ENCODE assay signal across 1 cellular context in the genomic region with DNA sequence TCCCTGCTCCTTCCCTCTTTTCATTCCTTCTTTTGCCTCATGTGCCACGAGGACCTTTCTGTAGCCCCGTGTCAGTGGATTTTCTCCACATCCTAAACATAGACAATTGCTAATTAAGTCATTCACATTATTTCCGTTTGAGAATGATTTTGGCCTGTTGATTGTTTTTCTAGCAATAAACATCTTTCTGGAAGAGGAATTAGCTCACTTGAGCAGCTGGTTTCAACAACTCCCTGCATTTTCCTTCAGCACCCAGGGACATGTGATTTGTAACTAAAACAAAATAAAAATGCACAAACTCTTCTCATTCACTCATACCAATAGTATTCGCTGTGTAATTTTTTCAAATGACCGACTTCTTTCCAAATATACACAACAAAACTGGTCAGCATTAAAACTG.
TF ChIP-seq lines count a peak whose summit lies in the region.

No MANE protein-coding gene starts in this region.

TF ChIP-seq in H1, 55 proteins besides CTCF, POLR2A, EP300 and RAD21:
- TF ChIP-seq GTF2F1 (IDR thresholded peaks at IDR 0.05; ENCODE audit: borderline replicate concordance, low read depth, low read length) (no peak), EGR1 (IDR thresholded peaks at IDR 0.05; ENCODE audit: borderline replicate concordance, low read depth, low read length) (no peak), ZNF274 (IDR thresholded peaks at IDR 0.05; ENCODE audit: borderline replicate concordance, extremely low read depth, low read length) (no peak), KDM1A (IDR thresholded peaks at IDR 0.05; ENCODE audit: borderline replicate concordance, low read length) (no peak), TAF1 (IDR thresholded peaks at IDR 0.05; ENCODE audit: low read depth, low read length) (no peak), BRCA1 (IDR thresholded peaks at IDR 0.05; ENCODE audit: low read depth, low read length) (no peak), TAF7 (optimal IDR thresholded peaks at IDR 0.05; ENCODE audit: borderline replicate concordance, low read depth, low read length) (no peak), CREB1 (IDR thresholded peaks at IDR 0.05) (no peak), RXRA (IDR thresholded peaks at IDR 0.05; ENCODE audit: insufficient read depth, low read depth, low read length) (no peak), SIX5 (IDR thresholded peaks at IDR 0.05; ENCODE audit: low read depth, low read length) (no peak), SUZ12 (IDR thresholded peaks at IDR 0.05; ENCODE audit: low read length) (no peak), HDAC6 (IDR thresholded peaks at IDR 0.05; ENCODE audit: low read depth, low read length) (no peak), MAX (IDR thresholded peaks at IDR 0.05) (no peak), TEAD4 (IDR thresholded peaks at IDR 0.05; ENCODE audit: low read depth, low read length) (no peak), NANOG (IDR thresholded peaks at IDR 0.05; ENCODE audit: insufficient read depth, low read depth, low read length, poor library complexity, severe bottlenecking) (no peak)
